9 cellular contexts compared by ENCODE assay signal in genomic region chr2:71299507-71299906, GRCh38. TPM values are rescaled to one million over a fixed set of nuclear protein-coding genes. Genes with fewer than 3 reads are reported as not detected.
DNase-seq lines count a peak whose midpoint lies in the region; ATAC-seq and TF ChIP-seq lines count a peak whose summit lies in the region.
"Had no signal": no experiment of that assay in that cellular context is flagged by ENCODE, and none has a peak within 500 bp of the region (broad histone marks: within the 10 kb centered on the region; RNA-seq: fewer than 3 reads in every experiment).

No MANE protein-coding gene starts in this region.

- TF ChIP-seq POLR2A in transverse colon (IDR thresholded peaks at IDR 0.05) = no peak

- H3K4me3 Mint-ChIP-seq in activated T-cell treated with anti-CD3 and anti-CD28 coated beads, Interleukin-2, amount 50 U/mL, for 24 hours = no peak overlapping the region
- H3K4me3 Mint-ChIP-seq: T-helper 1 cell treated with Interleukin-12 subunit alpha and Interleukin-12 subunit beta and Interleukin-4 antibody, amounts not matched to agents 30 μg/mL and 1 μg/mL, for 36 hours had no signal

- POLR2A ChIA-PET in HEK293T (lab: Yijun Ruan, JAX) = interaction anchor here (2.0 kb wide), 1 partner anchor 32 kb away, joined by 10 read pairs; the partner anchor contains the start of gene ZNF638

- TF ChIP-seq EP300 in transverse colon (IDR thresholded peaks at IDR 0.05; ENCODE audit: low read depth) = no peak

- H3K27me3 ChIP-seq in transverse colon = no peaks in the 10 kb centered on the region

- H3K9me3 ChIP-seq in transverse colon = no peaks in the 10 kb centered on the region

- no peak overlapping the region for H3K4me3 ChIP-seq in transverse colon

- TF ChIP-seq CTCF in VCaP (conservative IDR thresholded peaks at IDR 0.05) (peak; percentile 79), transverse colon (IDR thresholded peaks at IDR 0.05) (peak; percentile 62 to 77 (median 75))

- intact Hi-C loops in transverse colon (cut with DNase I; ENCODE audit: low total_unique reads) = no loop called here

- no peak overlapping the region for H3K27ac Mint-ChIP-seq in activated T-cell treated with anti-CD3 and anti-CD28 coated beads, Interleukin-2, amount 50 U/mL, for 24 hours
- H3K27ac Mint-ChIP-seq: T-helper 1 cell treated with Interleukin-12 subunit alpha and Interleukin-12 subunit beta and Interleukin-4 antibody, amounts not matched to agents 30 μg/mL and 1 μg/mL, for 36 hours had no signal

- 31 to 61% methylated on average over 1 to 2 of the region's 2 CpGs for WGBS in transverse colon (ENCODE audit: low coverage in 1 of 2), 2 donors

- no peaks in the 10 kb centered on the region for H3K36me3 Mint-ChIP-seq in activated T-cell treated with anti-CD3 and anti-CD28 coated beads, Interleukin-2, amount 50 U/mL, for 24 hours (ENCODE audit: low read depth)

- CTCF ChIA-PET in HEK293T (lab: Yijun Ruan, JAX) = interaction anchor here (0.8 to 2.6 kb wide), 15 partner anchors 8 to 215 kb away, joined by 3 to 19 read pairs (median 5); partner anchors contain the start of genes PAIP2B and ZNF638

- no peak overlapping the region for H3K27ac ChIP-seq in VCaP
- H3K27ac ChIP-seq in transverse colon = no peak overlapping the region

- H3K27me3 Mint-ChIP-seq in activated T-cell treated with anti-CD3 and anti-CD28 coated beads, Interleukin-2, amount 50 U/mL, for 24 hours = peaks cover 10% of the 10 kb centered on the region

- peak; percentile 40 for DNase-seq in D341Med (ENCODE audit: low spot score)
- peak; percentile 39 for DNase-seq in HEK293T (ENCODE audit: extremely low spot score)
- peak; percentile 47 for DNase-seq in iPS-NIHi11 (ENCODE audit: low spot score)
- no peak for DNase-seq in transverse colon
- DNase-seq in activated T-cell treated with anti-CD3 and anti-CD28 coated beads, Interleukin-2, amount 50 U/mL, for 24 hours = no peak

- no peaks in the 10 kb centered on the region for H3K36me3 ChIP-seq in transverse colon

- no peaks in the 10 kb centered on the region for H3K4me1 Mint-ChIP-seq in activated T-cell treated with anti-CD3 and anti-CD28 coated beads, Interleukin-2, amount 50 U/mL, for 24 hours (ENCODE audit: low read depth)

- ATAC-seq in GM19467 (IDR thresholded peaks at IDR 0.05; ENCODE audit: unreplicated experiment) (no peak), HG02852 (IDR thresholded peaks at IDR 0.05; ENCODE audit: unreplicated experiment) (no peak)

- no peaks in the 10 kb centered on the region for H3K4me1 ChIP-seq in transverse colon

- H3K9me3 Mint-ChIP-seq in activated T-cell treated with anti-CD3 and anti-CD28 coated beads, Interleukin-2, amount 50 U/mL, for 24 hours = no peaks in the 10 kb centered on the region
- H3K9me3 Mint-ChIP-seq: T-helper 1 cell treated with Interleukin-12 subunit alpha and Interleukin-12 subunit beta and Interleukin-4 antibody, amounts not matched to agents 30 μg/mL and 1 μg/mL, for 36 hours had no signal

- in situ Hi-C loops in transverse colon (cut with MboI; ENCODE audit: low pct_ligation_motif_present in 1 of 4, low pct_unique_long_range_greater_than_20kb in 1 of 4, low sequenced_read_pairs in 3 of 4) = loop anchor here in 3 of 4 donors (5.0 to 10.0 kb wide), 3 partner anchors 205 to 213 kb away; no protein-coding TSS in a partner anchor

TF ChIP-seq in HEK293T, 16 proteins besides CTCF, POLR2A, EP300 and RAD21:
- TF ChIP-seq ELF4 (IDR thresholded peaks at IDR 0.05) (no peak), LEF1 (IDR thresholded peaks at IDR 0.05; ENCODE audit: borderline replicate concordance) (no peak), BHLHE40 (IDR thresholded peaks at IDR 0.05; ENCODE audit: borderline replicate concordance) (no peak), SP1 (IDR thresholded peaks at IDR 0.05) (no peak), TARDBP (IDR thresholded peaks at IDR 0.05) (no peak), ZNF384 (IDR thresholded peaks at IDR 0.05) (peak; percentile 66)

RNA-seq across cellular contexts. Expression of gene ZNF638, which starts 32.1 kb away (rescaled TPM):
- 100 to 1,000 TPM in 3 of 4 donors, 10 to 100 TPM in 1; 99.9 to 181 (median 142) TPM for total RNA-seq in transverse colon

Comparison
In these comparisons a context has a peak if more than half of its experiments do, and no peak if none do; other contexts are left out.
1. DNase-seq: peak in D341Med (single experiment), HEK293T (single experiment) and iPS-NIHi11 (single experiment); none in transverse colon (single experiment) and activated T-cell treated with anti-CD3 and anti-CD28 coated beads, Interleukin-2, amount 50 U/mL, for 24 hours (single experiment).